In genomic region chr4:71188197-71188625, GRCh38 we compare ENCODE assay signal across 8 cellular contexts.
A peak's percentile ranks its signal among the peaks of the same experiment; 100 is the strongest.
DNase-seq lines count a peak whose midpoint lies in the region; ATAC-seq and TF ChIP-seq lines count a peak whose summit lies in the region.

No MANE protein-coding gene starts in this region.

- H3K4me1 ChIP-seq in ES-I3 (ENCODE audit: insufficient read depth, low read length): no peaks in the 10 kb centered on the region; the same call in 1 of the 2 replicates

- no peaks in the 10 kb centered on the region for H3K36me3 ChIP-seq in ES-I3 (ENCODE audit: insufficient read depth, low read length)

- H3K9me3 ChIP-seq in ES-I3 (ENCODE audit: control insufficient read depth, insufficient read depth, low read length): no peaks in the 10 kb centered on the region

- H3K9ac ChIP-seq in ES-I3 (ENCODE audit: low read depth, low read length): peak overlapping the region; percentile 88; the same call in 1 of the 2 replicates

- ATAC-seq in HG03175 (IDR thresholded peaks at IDR 0.05; ENCODE audit: unreplicated experiment): no peak

- peak; percentile 10 for DNase-seq in NCI-H345 treated with DMSO at 0.1 percent for 48 hours (lab: John Stamatoyannopoulos, UW; ENCODE audit: unreplicated experiment)
- DNase-seq in fibroblast of the aortic adventitia (ENCODE audit: low read depth): no peak
- peak; percentile 26 for DNase-seq in putamen (ENCODE audit: low spot score)
- no peak for DNase-seq in hippocampal formation (lab: John Stamatoyannopoulos, UW)
- DNase-seq in NCI-H2107 treated with DMSO at 0.1 percent for 48 hours (lab: John Stamatoyannopoulos, UW; ENCODE audit: unreplicated experiment): no peak
- DNase-seq in NCI-H187 treated with DMSO at 0.1 percent for 48 hours (lab: John Stamatoyannopoulos, UW): no peak

- no peak for TF ChIP-seq CTCF in fibroblast of the aortic adventitia (IDR thresholded peaks at IDR 0.05; ENCODE audit: insufficient read depth, low read length)

- peak overlapping the region; percentile 78 for H3K4me3 ChIP-seq in fibroblast of the aortic adventitia (ENCODE audit: low read depth, low read length)

Comparison
In these comparisons a context has a peak if more than half of its experiments do, and no peak if none do; other contexts are left out.
1. DNase-seq: peak in NCI-H345 treated with DMSO at 0.1 percent for 48 hours (single experiment) and putamen (single experiment); none in fibroblast of the aortic adventitia (single experiment), hippocampal formation (0 of 2), NCI-H2107 treated with DMSO at 0.1 percent for 48 hours (single experiment) and NCI-H187 treated with DMSO at 0.1 percent for 48 hours (single experiment).